ENCODE assay signal across 2 cellular contexts in the genomic region with DNA sequence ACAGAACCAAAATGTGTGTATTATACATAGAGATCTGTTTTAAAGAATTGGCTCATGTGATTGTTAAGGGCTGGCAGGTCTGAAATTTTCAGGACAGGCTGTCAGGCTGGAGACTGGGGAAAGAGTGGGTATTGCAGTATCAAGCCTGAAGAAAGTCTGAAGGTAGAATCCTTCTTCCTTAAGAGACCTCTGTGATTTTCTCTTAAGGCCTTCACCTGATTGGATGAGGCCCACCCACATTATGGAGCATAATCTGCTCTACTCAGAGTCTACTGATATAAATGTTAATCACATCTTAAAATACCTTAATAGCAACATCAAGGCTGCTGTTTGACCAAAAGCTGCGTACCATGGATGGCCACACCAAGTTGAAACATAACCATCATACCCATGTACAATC.
TF ChIP-seq lines count a peak whose summit lies in the region.

No MANE protein-coding gene starts in this region.

TF ChIP-seq in K562, 482 proteins besides CTCF, POLR2A, EP300 and RAD21:
- TF ChIP-seq ZNF134 (CRISPR knock-in tag; conservative IDR thresholded peaks at IDR 0.05) (peak; percentile 97), ZNF232 (CRISPR knock-in tag; IDR thresholded peaks at IDR 0.05) (no peak), BHLHE40 (IDR thresholded peaks at IDR 0.05; ENCODE audit: low read length) (no peak), RBM25 (IDR thresholded peaks at IDR 0.05; ENCODE audit: low read depth, low read length, severe bottlenecking) (peak; percentile 73)

TF ChIP-seq in WTC11, 78 proteins besides CTCF, POLR2A, EP300 and RAD21:
- TF ChIP-seq, protein P1, sequence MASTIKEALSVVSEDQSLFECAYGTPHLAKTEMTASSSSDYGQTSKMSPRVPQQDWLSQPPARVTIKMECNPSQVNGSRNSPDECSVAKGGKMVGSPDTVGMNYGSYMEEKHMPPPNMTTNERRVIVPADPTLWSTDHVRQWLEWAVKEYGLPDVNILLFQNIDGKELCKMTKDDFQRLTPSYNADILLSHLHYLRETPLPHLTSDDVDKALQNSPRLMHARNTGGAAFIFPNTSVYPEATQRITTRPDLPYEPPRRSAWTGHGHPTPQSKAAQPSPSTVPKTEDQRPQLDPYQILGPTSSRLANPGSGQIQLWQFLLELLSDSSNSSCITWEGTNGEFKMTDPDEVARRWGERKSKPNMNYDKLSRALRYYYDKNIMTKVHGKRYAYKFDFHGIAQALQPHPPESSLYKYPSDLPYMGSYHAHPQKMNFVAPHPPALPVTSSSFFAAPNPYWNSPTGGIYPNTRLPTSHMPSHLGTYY (CRISPR knock-in tag; IDR thresholded peaks at IDR 0.05) = no peak
- TF ChIP-seq NFYB (CRISPR knock-in tag; conservative IDR thresholded peaks at IDR 0.05; ENCODE audit: low read depth) (no peak), GRHL2 (CRISPR knock-in tag; IDR thresholded peaks at IDR 0.05; ENCODE audit: insufficient replicate concordance, severe bottlenecking) (no peak), ETV6 (CRISPR knock-in tag; IDR thresholded peaks at IDR 0.05) (no peak), TEAD1 (CRISPR knock-in tag; IDR thresholded peaks at IDR 0.05) (no peak), JUN (CRISPR knock-in tag; IDR thresholded peaks at IDR 0.05) (no peak), FOXP1 (CRISPR knock-in tag; IDR thresholded peaks at IDR 0.05; ENCODE audit: borderline replicate concordance) (no peak), RELA (CRISPR knock-in tag; IDR thresholded peaks at IDR 0.05; ENCODE audit: borderline replicate concordance) (no peak), GTF2I (CRISPR knock-in tag; conservative IDR thresholded peaks at IDR 0.05) (no peak)
- TF ChIP-seq, protein P2, sequence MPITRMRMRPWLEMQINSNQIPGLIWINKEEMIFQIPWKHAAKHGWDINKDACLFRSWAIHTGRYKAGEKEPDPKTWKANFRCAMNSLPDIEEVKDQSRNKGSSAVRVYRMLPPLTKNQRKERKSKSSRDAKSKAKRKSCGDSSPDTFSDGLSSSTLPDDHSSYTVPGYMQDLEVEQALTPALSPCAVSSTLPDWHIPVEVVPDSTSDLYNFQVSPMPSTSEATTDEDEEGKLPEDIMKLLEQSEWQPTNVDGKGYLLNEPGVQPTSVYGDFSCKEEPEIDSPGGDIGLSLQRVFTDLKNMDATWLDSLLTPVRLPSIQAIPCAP (CRISPR knock-in tag; IDR thresholded peaks at IDR 0.05) = no peak
- TF ChIP-seq, protein P3, sequence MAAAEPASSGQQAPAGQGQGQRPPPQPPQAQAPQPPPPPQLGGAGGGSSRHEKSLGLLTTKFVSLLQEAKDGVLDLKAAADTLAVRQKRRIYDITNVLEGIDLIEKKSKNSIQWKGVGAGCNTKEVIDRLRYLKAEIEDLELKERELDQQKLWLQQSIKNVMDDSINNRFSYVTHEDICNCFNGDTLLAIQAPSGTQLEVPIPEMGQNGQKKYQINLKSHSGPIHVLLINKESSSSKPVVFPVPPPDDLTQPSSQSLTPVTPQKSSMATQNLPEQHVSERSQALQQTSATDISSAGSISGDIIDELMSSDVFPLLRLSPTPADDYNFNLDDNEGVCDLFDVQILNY (CRISPR knock-in tag; IDR thresholded peaks at IDR 0.05) = no peak
- TF ChIP-seq, protein P4, sequence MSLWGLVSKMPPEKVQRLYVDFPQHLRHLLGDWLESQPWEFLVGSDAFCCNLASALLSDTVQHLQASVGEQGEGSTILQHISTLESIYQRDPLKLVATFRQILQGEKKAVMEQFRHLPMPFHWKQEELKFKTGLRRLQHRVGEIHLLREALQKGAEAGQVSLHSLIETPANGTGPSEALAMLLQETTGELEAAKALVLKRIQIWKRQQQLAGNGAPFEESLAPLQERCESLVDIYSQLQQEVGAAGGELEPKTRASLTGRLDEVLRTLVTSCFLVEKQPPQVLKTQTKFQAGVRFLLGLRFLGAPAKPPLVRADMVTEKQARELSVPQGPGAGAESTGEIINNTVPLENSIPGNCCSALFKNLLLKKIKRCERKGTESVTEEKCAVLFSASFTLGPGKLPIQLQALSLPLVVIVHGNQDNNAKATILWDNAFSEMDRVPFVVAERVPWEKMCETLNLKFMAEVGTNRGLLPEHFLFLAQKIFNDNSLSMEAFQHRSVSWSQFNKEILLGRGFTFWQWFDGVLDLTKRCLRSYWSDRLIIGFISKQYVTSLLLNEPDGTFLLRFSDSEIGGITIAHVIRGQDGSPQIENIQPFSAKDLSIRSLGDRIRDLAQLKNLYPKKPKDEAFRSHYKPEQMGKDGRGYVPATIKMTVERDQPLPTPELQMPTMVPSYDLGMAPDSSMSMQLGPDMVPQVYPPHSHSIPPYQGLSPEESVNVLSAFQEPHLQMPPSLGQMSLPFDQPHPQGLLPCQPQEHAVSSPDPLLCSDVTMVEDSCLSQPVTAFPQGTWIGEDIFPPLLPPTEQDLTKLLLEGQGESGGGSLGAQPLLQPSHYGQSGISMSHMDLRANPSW (CRISPR knock-in tag; conservative IDR thresholded peaks at IDR 0.05; ENCODE audit: low read depth) = no peak
- TF ChIP-seq, protein P5, sequence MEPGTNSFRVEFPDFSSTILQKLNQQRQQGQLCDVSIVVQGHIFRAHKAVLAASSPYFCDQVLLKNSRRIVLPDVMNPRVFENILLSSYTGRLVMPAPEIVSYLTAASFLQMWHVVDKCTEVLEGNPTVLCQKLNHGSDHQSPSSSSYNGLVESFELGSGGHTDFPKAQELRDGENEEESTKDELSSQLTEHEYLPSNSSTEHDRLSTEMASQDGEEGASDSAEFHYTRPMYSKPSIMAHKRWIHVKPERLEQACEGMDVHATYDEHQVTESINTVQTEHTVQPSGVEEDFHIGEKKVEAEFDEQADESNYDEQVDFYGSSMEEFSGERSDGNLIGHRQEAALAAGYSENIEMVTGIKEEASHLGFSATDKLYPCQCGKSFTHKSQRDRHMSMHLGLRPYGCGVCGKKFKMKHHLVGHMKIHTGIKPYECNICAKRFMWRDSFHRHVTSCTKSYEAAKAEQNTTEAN (CRISPR knock-in tag; IDR thresholded peaks at IDR 0.05) = no peak
- TF ChIP-seq, protein P6, sequence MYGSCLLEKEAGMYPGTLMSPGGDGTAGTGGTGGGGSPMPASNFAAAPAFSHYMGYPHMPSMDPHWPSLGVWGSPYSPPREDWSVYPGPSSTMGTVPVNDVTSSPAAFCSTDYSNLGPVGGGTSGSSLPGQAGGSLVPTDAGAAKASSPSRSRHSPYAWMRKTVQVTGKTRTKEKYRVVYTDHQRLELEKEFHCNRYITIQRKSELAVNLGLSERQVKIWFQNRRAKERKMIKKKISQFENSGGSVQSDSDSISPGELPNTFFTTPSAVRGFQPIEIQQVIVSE (CRISPR knock-in tag; IDR thresholded peaks at IDR 0.05; ENCODE audit: borderline replicate concordance) = no peak
